8 cellular contexts compared by ENCODE assay signal in genomic region chr3:57100046-57100695, GRCh38. TPM values are rescaled to one million over a fixed set of nuclear protein-coding genes. Genes with fewer than 3 reads are reported as not detected.
DNase-seq lines count a peak whose midpoint lies in the region; ATAC-seq and TF ChIP-seq lines count a peak whose summit lies in the region.

No MANE protein-coding gene starts in this region.

- H3K27ac Mint-ChIP-seq in endothelial cell (ENCODE audit: unreplicated experiment) = no peak overlapping the region

- TF ChIP-seq CTCF in endothelial cell (IDR thresholded peaks at IDR 0.05; ENCODE audit: unreplicated experiment) = peak; percentile 90
- TF ChIP-seq CTCF in mucosa of descending colon (IDR thresholded peaks at IDR 0.05) = peak; percentile 71

- in situ Hi-C loops in G401 (cut with HindIII; ENCODE audit: low sequenced_read_pairs) = no loop called here

- DNase-seq in G401 (ENCODE audit: low spot score) = peak; percentile 80
- DNase-seq in NOMO-1 treated with dmso at 0.1 percent for 144 hours (lab: John Stamatoyannopoulos, UW; ENCODE audit: unreplicated experiment) = peak; percentile 54
- DNase-seq in activated CD8-positive, alpha-beta memory T cell treated with anti-CD3 and anti-CD28 coated beads for 1 hour (ENCODE audit: extremely low read depth in 1 of 2, low read depth in 1 of 2) = peak; percentile 7 to 17
- DNase-seq in endothelial cell (ENCODE audit: low spot score) = peak; percentile 82
- peak in 1 of 3 donors; percentile 85 for DNase-seq in mucosa of descending colon
- DNase-seq in stimulated activated naive CD4-positive, alpha-beta T cell (lab: John Stamatoyannopoulos, UW) = peak in 5 of 6 experiments; percentile 3 to 41 (median 14)

- H3K9me3 ChIP-seq in mucosa of descending colon = no peaks in the 10 kb centered on the region

- H3K4me3 Mint-ChIP-seq in endothelial cell (ENCODE audit: unreplicated experiment) = no peak overlapping the region

- intact Hi-C loops in mucosa of descending colon (cut with DNase I, micrococcal nuclease) = loop anchor here in 1 of 2 donors (10.0 kb wide), 1 partner anchor 65 kb away; the partner anchor contains the start of gene IL17RD

- ATAC-seq in HG03354 (IDR thresholded peaks at IDR 0.05; ENCODE audit: poor library complexity, severe bottlenecking, unreplicated experiment) = peak; percentile 65
- ATAC-seq in mucosa of descending colon = peak; percentile 91
- no peak for ATAC-seq in GM21825 (IDR thresholded peaks at IDR 0.05; ENCODE audit: unreplicated experiment)

- no peaks in the 10 kb centered on the region for H3K27me3 Mint-ChIP-seq in endothelial cell (ENCODE audit: unreplicated experiment)

- H3K4me3 ChIP-seq in mucosa of descending colon = no peak overlapping the region

- H3K36me3 ChIP-seq in mucosa of descending colon (ENCODE audit: low read depth) = no peaks in the 10 kb centered on the region

- H3K36me3 Mint-ChIP-seq in endothelial cell (ENCODE audit: low read depth, unreplicated experiment) = peaks cover 18% of the 10 kb centered on the region

- H3K4me1 Mint-ChIP-seq in endothelial cell (ENCODE audit: unreplicated experiment) = no peaks in the 10 kb centered on the region

- no peaks in the 10 kb centered on the region for H3K4me1 ChIP-seq in mucosa of descending colon (ENCODE audit: low read depth)

- no peaks in the 10 kb centered on the region for H3K9me3 Mint-ChIP-seq in endothelial cell (ENCODE audit: unreplicated experiment)

RNA-seq across cellular contexts. Expression of gene SPATA12, which starts 39.7 kb away (rescaled TPM):
- total RNA-seq in G401 (2014; rRNA removed; shearing (Covaris generic)) = not detected in 2 replicates
- total RNA-seq in endothelial cell (ENCODE audit: unreplicated experiment) (0.15 TPM), mucosa of descending colon (under 1 TPM in 1 of 3 donors, not detected in 2; 0.14 TPM)
